In the genomic region with DNA sequence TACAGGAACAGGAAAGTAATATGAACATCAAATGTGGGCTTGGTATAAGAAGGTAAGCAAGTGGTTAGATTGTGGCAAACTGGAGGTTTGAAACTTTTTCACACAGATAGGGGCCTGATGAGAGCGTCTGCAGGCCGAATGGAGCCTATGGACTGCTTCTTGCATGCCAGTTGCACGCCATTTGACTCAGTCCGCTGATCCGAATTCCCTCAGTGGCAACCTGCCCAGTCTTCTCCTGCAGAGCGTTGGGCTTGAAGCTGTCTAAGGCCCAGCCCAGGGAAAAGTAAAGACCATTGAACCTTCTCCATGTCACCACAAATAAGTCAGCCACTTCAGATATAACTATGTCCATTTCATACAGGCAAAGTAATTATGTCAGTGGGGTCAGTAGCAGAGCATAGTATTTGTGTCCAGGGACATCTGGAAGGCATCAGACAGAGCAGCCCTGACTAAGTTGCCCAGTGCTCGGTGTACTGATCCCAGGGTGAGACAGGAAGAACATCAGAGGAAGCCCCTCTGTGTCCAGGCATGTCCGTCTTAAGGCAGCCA, we compare ENCODE assay signal across 9 cellular contexts. TPM values are rescaled to one million over a fixed set of nuclear protein-coding genes. Genes with fewer than 3 reads are reported as not detected.
A peak's percentile ranks its signal among the peaks of the same experiment; 100 is the strongest.
DNase-seq lines count a peak whose midpoint lies in the region; ATAC-seq, FAIRE-seq and TF ChIP-seq lines count a peak whose summit lies in the region.
"Had no signal": no experiment of that assay in that cellular context is flagged by ENCODE, and none has a peak within 500 bp of the region (broad histone marks: within the 10 kb centered on the region; RNA-seq: fewer than 3 reads in every experiment).

No MANE protein-coding gene starts in this region.

- intact Hi-C loops in dorsolateral prefrontal cortex (cut with DNase I) (loop anchor here (2.0 to 5.0 kb wide), 4 partner anchors 17 to 47 kb away; a partner anchor contains a TSS), gastrocnemius medialis (cut with DNase I; ENCODE audit: low total_unique reads) (no loop called here)

- in situ Hi-C loops in G401 (cut with HindIII; ENCODE audit: low sequenced_read_pairs) = no loop called here
- in situ Hi-C loops in gastrocnemius medialis (cut with MboI; ENCODE audit: low sequenced_read_pairs in 4 of 4) = loop anchor here in 1 of 4 donors (25.0 kb wide), 1 partner anchor 477 kb away; a partner anchor contains a TSS

- no peak for FAIRE-seq in HTR-8/SVneo (lab: Jason Lieb, UNC)

- ATAC-seq in gastrocnemius medialis = no peak
- no peak for ATAC-seq in HG02973 (IDR thresholded peaks at IDR 0.05; ENCODE audit: unreplicated experiment)

- no peaks in the 10 kb centered on the region for H3K27me3 ChIP-seq in dorsolateral prefrontal cortex
- H3K27me3 ChIP-seq in gastrocnemius medialis = no peaks in the 10 kb centered on the region
- H3K27me3 ChIP-seq: cardiac muscle cell had no signal

- TF ChIP-seq CTCF in VCaP (conservative IDR thresholded peaks at IDR 0.05) (no peak), dorsolateral prefrontal cortex (IDR thresholded peaks at IDR 0.05 in 54 of 56, conservative IDR thresholded peaks at IDR 0.05 in 2 of 56; ENCODE audit: low read depth in 1 of 56, partially characterized antibody in 56 of 56) (no peak), gastrocnemius medialis (IDR thresholded peaks at IDR 0.05 in 4 of 5, conservative IDR thresholded peaks at IDR 0.05 in 1 of 5) (no peak)

- DNase-seq in G401 (ENCODE audit: low spot score) (peak; percentile 72), dorsolateral prefrontal cortex (peak in 1 of 10 donors; percentile 53), gastrocnemius medialis (no peak), NCI-H1694 (lab: John Stamatoyannopoulos, UW) (no peak), HTR-8/SVneo (ENCODE audit: insufficient read length, low spot score) (no peak), NCI-H1930 (lab: John Stamatoyannopoulos, UW) (no peak)

- H3K9me3 ChIP-seq in gastrocnemius medialis = no peaks in the 10 kb centered on the region

- peak overlapping the region; percentile 96; the same call in 1 of the 2 replicates for H3K27ac ChIP-seq in VCaP
- peak overlapping the region in 57 of 59 donors; percentile 0 to 99 (median 96) for H3K27ac ChIP-seq in dorsolateral prefrontal cortex
- peak overlapping the region; percentile 92 to 99 (median 96) for H3K27ac ChIP-seq in gastrocnemius medialis
- H3K27ac ChIP-seq: cardiac muscle cell had no signal

- peaks cover 0 to 17% of the 10 kb centered on the region in 2 donors for H3K36me3 ChIP-seq in gastrocnemius medialis
- H3K36me3 ChIP-seq: cardiac muscle cell had no signal

- peaks cover 51 to 53% of the 10 kb centered on the region in 2 donors for H3K4me1 ChIP-seq in gastrocnemius medialis

- no peak for TF ChIP-seq POLR2A in gastrocnemius medialis (IDR thresholded peaks at IDR 0.05)

- H3K4me3 ChIP-seq in dorsolateral prefrontal cortex (no peak overlapping the region), gastrocnemius medialis (no peak overlapping the region)
- H3K4me3 ChIP-seq: cardiac muscle cell had no signal

RNA-seq across cellular contexts. Expression of a gene that starts 45.9 kb away (rescaled TPM):
- 7.4 and 33.8 TPM in 2 replicates for total RNA-seq in G401 (2014; rRNA removed; shearing (Covaris generic))
- total RNA-seq in dorsolateral prefrontal cortex = 100 to 1,000 TPM; 101 to 187 (median 131) TPM
- 100 to 1,000 TPM; 160 to 415 (median 232) TPM for total RNA-seq in gastrocnemius medialis
